Comparison of ENCODE assay signal across 8 cellular contexts in the genomic region with DNA sequence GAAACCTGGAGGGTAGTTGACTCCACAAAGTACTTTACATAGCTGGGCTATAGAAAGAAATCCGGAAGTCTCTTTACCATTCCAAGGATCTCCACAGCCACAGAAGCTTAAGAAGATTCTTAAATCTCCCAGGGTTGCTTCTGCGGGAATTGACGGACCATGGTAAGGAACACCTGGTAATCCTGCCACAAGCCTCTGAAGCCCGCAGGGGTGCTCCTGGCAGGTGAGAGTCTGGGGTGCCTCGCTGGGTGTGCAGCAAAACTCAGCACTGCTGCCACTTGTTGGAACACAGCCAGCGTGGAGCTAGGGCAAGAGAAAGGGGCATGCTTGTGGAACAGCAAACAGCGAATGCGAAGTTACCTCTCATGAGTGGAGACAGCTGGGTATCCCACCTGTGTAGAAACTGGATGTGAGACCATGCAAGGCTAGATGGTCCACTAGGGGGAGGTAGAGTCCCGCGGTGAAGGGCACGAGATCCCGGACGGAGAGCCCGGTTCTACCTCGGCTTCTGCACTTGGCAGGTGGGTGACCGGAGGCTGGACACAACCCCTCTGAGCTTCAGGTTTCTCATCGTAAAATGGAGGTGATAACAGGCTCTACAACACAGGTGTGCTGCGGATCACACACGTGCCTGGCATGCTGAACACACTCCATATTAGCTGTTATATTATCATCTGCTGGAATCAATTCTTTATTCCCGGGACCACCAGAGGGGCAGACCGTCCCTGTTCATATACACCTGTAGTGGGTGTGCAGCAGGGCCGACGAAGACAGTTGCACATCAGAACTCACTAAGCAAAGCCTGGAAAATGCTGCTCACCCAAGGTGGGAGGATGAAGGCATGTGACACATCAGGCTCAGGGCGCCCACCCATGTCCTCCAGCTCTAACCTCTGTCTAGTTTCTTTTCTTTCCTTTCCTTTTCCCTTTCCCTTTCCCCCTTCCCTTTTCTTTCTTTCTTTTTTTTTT.
DNase-seq lines count a peak whose midpoint lies in the region; ATAC-seq lines count a peak whose summit lies in the region.

No MANE protein-coding gene starts in this region.

- DNase-seq in 8988T (peak; percentile 39), NCI-H2171 treated with DMSO at 0.1 percent for 48 hours (lab: John Stamatoyannopoulos, UW) (peak; percentile 78), left kidney (ENCODE audit: low read depth, low spot score) (peak; percentile 92)
- DNase-seq in central memory CD4-positive, alpha-beta T cell, result peak; percentile 66
- peak; percentile 66 to 89 for DNase-seq in stimulated activated CD4-positive, alpha-beta T cell treated with anti-CD3 and anti-CD28 coated beads, Interleukin-4, amount 100 ng/mL, for 4 hours

- ATAC-seq in GM18499 (IDR thresholded peaks at IDR 0.05; ENCODE audit: insufficient read depth, unreplicated experiment) (peak; percentile 61), HG02981 (IDR thresholded peaks at IDR 0.05; ENCODE audit: unreplicated experiment) (peak; percentile 77)
- peak; percentile 88 to 90 for ATAC-seq in activated CD4-positive, CD25-positive, alpha-beta regulatory T cell treated with anti-CD3 and anti-CD28 coated beads, Interleukin-2, amount 50 U/mL, for 24 hours

Comparison
In these comparisons a context has a peak if more than half of its experiments do, and no peak if none do; other contexts are left out.
1. Peak in every context shown above with its lines: DNase-seq and ATAC-seq.
2. DNase-seq: peak in every context shown above with its lines; median percentile 92 in left kidney; 78 in NCI-H2171 treated with DMSO at 0.1 percent for 48 hours; 78 in stimulated activated CD4-positive, alpha-beta T cell treated with anti-CD3 and anti-CD28 coated beads, Interleukin-4, amount 100 ng/mL, for 4 hours; 66 in central memory CD4-positive, alpha-beta T cell; 39 in 8988T.